In the genomic region with DNA sequence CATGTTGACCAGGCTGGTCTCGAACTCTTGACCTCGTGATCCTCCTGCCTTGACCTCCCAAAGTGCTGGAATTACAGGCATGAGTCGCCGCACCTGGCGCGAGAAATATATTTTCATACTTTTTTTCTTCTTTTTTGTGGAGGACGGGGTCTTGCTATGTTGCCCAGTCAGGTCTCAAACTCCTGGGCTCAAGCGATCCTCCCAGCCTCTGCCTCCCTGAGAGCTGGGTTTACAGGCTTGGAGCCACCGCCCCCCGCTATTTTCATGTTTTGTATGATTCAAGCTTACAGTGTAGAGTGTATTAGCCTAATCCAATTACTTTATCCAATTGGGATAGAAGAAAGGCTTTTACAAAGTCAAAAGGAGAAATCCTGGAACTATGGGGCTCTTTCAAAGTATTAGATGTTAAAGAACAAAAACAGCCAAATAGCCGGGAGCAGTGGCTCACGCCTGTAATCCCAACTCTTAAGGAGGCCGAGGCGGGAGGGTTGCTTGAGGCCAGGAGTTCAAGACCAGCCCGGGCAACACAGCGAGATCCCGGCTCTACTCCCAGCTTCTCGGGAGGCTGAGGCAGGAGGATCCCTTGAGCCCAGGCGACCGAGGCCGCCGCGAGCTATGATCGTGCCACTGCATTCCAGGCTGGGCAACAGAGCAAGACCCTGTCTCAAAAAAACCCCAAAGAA, we compare ENCODE assay signal across 9 cellular contexts. TPM values are rescaled to one million over a fixed set of nuclear protein-coding genes. Genes with fewer than 3 reads are reported as not detected.
DNase-seq lines count a peak whose midpoint lies in the region; ATAC-seq, FAIRE-seq and TF ChIP-seq lines count a peak whose summit lies in the region.
"Had no signal": no experiment of that assay in that cellular context is flagged by ENCODE, and none has a peak within 500 bp of the region (broad histone marks: within the 10 kb centered on the region; RNA-seq: fewer than 3 reads in every experiment).

No MANE protein-coding gene starts in this region.

- no peak for TF ChIP-seq POLR2A in testis (IDR thresholded peaks at IDR 0.05)

- no peak for DNase-seq in T-helper 2 cell treated with Interferon-gamma antibody and Interleukin-4, amounts not matched to agents 5 μg/mL and 100 μg/mL, for 36 hours (ENCODE audit: low spot score)
- DNase-seq in T-helper 2 cell (no peak), adipocyte (ENCODE audit: low read depth) (no peak), memory B cell (ENCODE audit: low spot score in 2 of 2) (no peak), testis (no peak), frontal cortex (ENCODE audit: low spot score in 2 of 2) (no peak), GM10266 (ENCODE audit: extremely low spot score) (no peak), AG08396 (ENCODE audit: low spot score) (no peak)
- DNase-seq: stimulated activated CD4-positive, alpha-beta T cell treated with anti-CD3 and anti-CD28 coated beads, Interleukin-4, amount 100 ng/mL, for 1 hour had no signal

- H3K9me3 ChIP-seq in adipocyte (ENCODE audit: control insufficient read depth, low read length) (no peaks in the 10 kb centered on the region), testis (no peaks in the 10 kb centered on the region)

- ATAC-seq in memory B cell (ENCODE audit: low read depth): no peak

- no peaks in the 10 kb centered on the region for H3K9me3 Mint-ChIP-seq in T-helper 2 cell treated with Interferon-gamma antibody and Interleukin-4, amounts not matched to agents 5 μg/mL and 100 μg/mL, for 36 hours
- H3K9me3 Mint-ChIP-seq in memory B cell: no peaks in the 10 kb centered on the region

- peak overlapping the region; percentile 98 for H3K27ac Mint-ChIP-seq in T-helper 2 cell treated with Interferon-gamma antibody and Interleukin-4, amounts not matched to agents 5 μg/mL and 100 μg/mL, for 36 hours
- H3K27ac Mint-ChIP-seq in memory B cell: peak overlapping the region; percentile 92

- peak overlapping the region; percentile 88 for H3K4me3 Mint-ChIP-seq in T-helper 2 cell treated with Interferon-gamma antibody and Interleukin-4, amounts not matched to agents 5 μg/mL and 100 μg/mL, for 36 hours
- H3K4me3 Mint-ChIP-seq in memory B cell: peak overlapping the region; percentile 92

- WGBS in testis, 2 donors: 78 to 81% methylated on average over 18 to 24 of the region's 24 CpGs

- H3K9ac ChIP-seq in adipocyte (ENCODE audit: low read length): peak overlapping the region; percentile 94

- no peaks in the 10 kb centered on the region for H3K27me3 ChIP-seq in adipocyte (replicated peaks; ENCODE audit: control insufficient read depth, insufficient read depth, low read length)
- no peaks in the 10 kb centered on the region for H3K27me3 ChIP-seq in testis

- peaks cover 17% of the 10 kb centered on the region for H3K36me3 Mint-ChIP-seq in T-helper 2 cell treated with Interferon-gamma antibody and Interleukin-4, amounts not matched to agents 5 μg/mL and 100 μg/mL, for 36 hours (ENCODE audit: low read depth)
- H3K36me3 Mint-ChIP-seq in memory B cell: peaks cover 1% of the 10 kb centered on the region

- no peak for FAIRE-seq in frontal cortex (lab: Jason Lieb, UNC)

- H3K27me3 Mint-ChIP-seq in T-helper 2 cell treated with Interferon-gamma antibody and Interleukin-4, amounts not matched to agents 5 μg/mL and 100 μg/mL, for 36 hours (ENCODE audit: low read depth): no peaks in the 10 kb centered on the region
- H3K27me3 Mint-ChIP-seq in memory B cell: no peaks in the 10 kb centered on the region

- peak overlapping the region; percentile 81 for H3K4me3 ChIP-seq in adipocyte (ENCODE audit: low read length)
- H3K4me3 ChIP-seq in testis: peak overlapping the region; percentile 85 to 96

- H3K27ac ChIP-seq in testis: peak overlapping the region; percentile 98 to 100

- peaks cover 53% of the 10 kb centered on the region for H3K4me1 Mint-ChIP-seq in T-helper 2 cell treated with Interferon-gamma antibody and Interleukin-4, amounts not matched to agents 5 μg/mL and 100 μg/mL, for 36 hours (ENCODE audit: low read depth)
- H3K4me1 Mint-ChIP-seq in memory B cell: peaks cover 46% of the 10 kb centered on the region

- no peaks in the 10 kb centered on the region for H3K36me3 ChIP-seq in adipocyte (ENCODE audit: control insufficient read depth, insufficient read depth, low read length, severe bottlenecking)
- no peaks in the 10 kb centered on the region for H3K36me3 ChIP-seq in testis (ENCODE audit: low read depth, missing control alignments)

- TF ChIP-seq CTCF in testis (IDR thresholded peaks at IDR 0.05): no peak
- no peak for TF ChIP-seq CTCF in GM10266 (IDR thresholded peaks at IDR 0.05; ENCODE audit: control insufficient read depth, insufficient read depth, low read depth, missing control alignments)

- H3K4me1 ChIP-seq in adipocyte (ENCODE audit: control insufficient read depth, insufficient read depth, low read length) (peaks cover 41% of the 10 kb centered on the region), testis (peaks cover 28% of the 10 kb centered on the region)

- intact Hi-C loops in testis (cut with DNase I; ENCODE audit: low total_unique reads): no loop called here

RNA-seq across cellular contexts. Expression of gene MAP1LC3B, which starts 1.4 kb away (rescaled TPM):
- total RNA-seq in testis (10 to 100 TPM; 69.1 to 73.1 TPM), frontal cortex (24.5 TPM)
- polyA plus RNA-seq in testis (ENCODE audit: insufficient read depth, low read depth, low replicate concordance): 114 TPM

RNA-seq across cellular contexts. Expression of gene FBXO31, which starts 7.2 kb away (rescaled TPM):
- total RNA-seq in testis: 100 to 1,000 TPM; 115 to 215 TPM
- 73.9 TPM for polyA plus RNA-seq in testis (ENCODE audit: insufficient read depth, low read depth, low replicate concordance)
- 22.8 TPM for total RNA-seq in frontal cortex
